ENCODE assay signal across 9 cellular contexts in the genomic region with DNA sequence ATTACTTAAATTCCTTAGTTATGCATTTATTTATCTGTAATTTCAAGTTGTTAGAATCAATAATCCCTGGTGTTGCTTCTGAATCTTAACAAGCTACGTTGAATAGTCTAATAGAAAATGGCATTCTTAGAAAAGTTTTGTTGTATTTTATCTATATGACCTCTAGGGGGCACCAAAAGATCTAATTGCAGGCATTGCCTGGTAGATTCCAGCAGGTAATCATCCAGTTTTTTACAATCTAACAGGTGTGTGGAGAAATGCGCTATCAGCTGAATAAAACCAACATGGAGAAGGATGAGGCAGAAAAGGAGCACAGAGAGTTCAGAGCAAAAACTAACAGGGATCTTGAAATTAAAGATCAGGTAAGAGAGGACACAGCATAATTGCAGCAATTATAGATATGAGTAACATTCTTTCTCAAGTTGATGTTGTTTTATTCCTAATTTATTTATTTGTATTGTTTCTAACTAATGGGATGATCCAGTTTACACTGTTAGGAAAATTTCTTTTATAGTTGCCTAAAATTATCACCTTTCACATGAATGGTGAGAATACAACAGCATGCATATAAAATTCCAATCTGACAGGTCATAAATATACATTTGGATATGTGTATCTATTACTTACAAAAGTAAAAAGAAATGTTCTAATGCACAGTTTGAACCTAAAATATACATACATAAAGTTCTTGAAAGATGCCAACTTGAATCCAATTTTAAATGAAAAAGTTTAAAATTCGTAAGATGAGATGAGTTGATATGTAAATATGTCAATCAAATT.
A peak's percentile ranks its signal among the peaks of the same experiment; 100 is the strongest.
DNase-seq lines count a peak whose midpoint lies in the region; ATAC-seq and TF ChIP-seq lines count a peak whose summit lies in the region.
"Had no signal": no experiment of that assay in that cellular context is flagged by ENCODE, and none has a peak within 500 bp of the region (broad histone marks: within the 10 kb centered on the region; RNA-seq: fewer than 3 reads in every experiment).

No MANE protein-coding gene starts in this region.

- H3K9me3 Mint-ChIP-seq in Calu3 (ENCODE audit: low read depth, unreplicated experiment) = no peaks in the 10 kb centered on the region
- no peaks in the 10 kb centered on the region for H3K9me3 Mint-ChIP-seq in progenitor cell of endocrine pancreas (ENCODE audit: low read depth)
- H3K9me3 Mint-ChIP-seq: IgD-negative memory B cell had no signal

- H3K27me3 Mint-ChIP-seq in Calu3 (ENCODE audit: unreplicated experiment) (no peaks in the 10 kb centered on the region), progenitor cell of endocrine pancreas (no peaks in the 10 kb centered on the region)
- H3K27me3 Mint-ChIP-seq: IgD-negative memory B cell had no signal

- no peak overlapping the region for H3K4me3 ChIP-seq in fibroblast of mammary gland (ENCODE audit: control insufficient read depth, low read depth, low read length)

- CTCF ChIA-PET in Calu3 (lab: Charles Lee) = interaction anchor here (1.0 to 3.1 kb wide), 4 partner anchors 66 to 929 kb away, joined by 3 to 32 read pairs (median 6); no protein-coding TSS in a partner anchor

- H3K4me3 Mint-ChIP-seq in Calu3 (ENCODE audit: low read depth, unreplicated experiment) = no peak overlapping the region
- no peak overlapping the region for H3K4me3 Mint-ChIP-seq in progenitor cell of endocrine pancreas (ENCODE audit: low read depth)
- H3K4me3 Mint-ChIP-seq: IgD-negative memory B cell had no signal

- TF ChIP-seq CTCF in Calu3 (IDR thresholded peaks at IDR 0.05; ENCODE audit: unreplicated experiment) (peak; percentile 43), fibroblast of mammary gland (conservative IDR thresholded peaks at IDR 0.05; ENCODE audit: control insufficient read depth, insufficient read depth, low read depth, low read length) (peak; percentile 60), progenitor cell of endocrine pancreas (IDR thresholded peaks at IDR 0.05; ENCODE audit: unreplicated experiment) (peak; percentile 78)

- intact Hi-C loops in Calu3 (cut with micrococcal nuclease; ENCODE audit: unreplicated experiment) = loop anchor here (1.0 to 10.0 kb wide), 6 partner anchors 65 to 929 kb away; no protein-coding TSS in a partner anchor

- H3K36me3 Mint-ChIP-seq in Calu3 (ENCODE audit: insufficient read depth, unreplicated experiment) = peaks cover 12% of the 10 kb centered on the region
- peaks cover 14% of the 10 kb centered on the region for H3K36me3 Mint-ChIP-seq in progenitor cell of endocrine pancreas (ENCODE audit: insufficient read depth)

- BruUV-seq in Calu3 (replicated peaks; lab: Mats Ljungman, UMichigan) = no TSS peak

- DNase-seq in Calu3 (peak; percentile 6), NCI-H1092 treated with DMSO at 0.1 percent for 48 hours (lab: John Stamatoyannopoulos, UW) (peak; percentile 72), SK-MEL-5 (ENCODE audit: low read depth, low spot score) (peak; percentile 58), fibroblast of mammary gland (ENCODE audit: low read depth) (peak; percentile 49), progenitor cell of endocrine pancreas (ENCODE audit: low spot score, unreplicated experiment) (no peak)
- no peak for DNase-seq in stimulated activated CD4-positive, alpha-beta T cell treated with anti-CD3 and anti-CD28 coated beads, Interleukin-15, amount 100 ng/mL, for 24 hours

- peaks cover 9% of the 10 kb centered on the region for H3K4me1 Mint-ChIP-seq in Calu3 (ENCODE audit: low read depth, unreplicated experiment)
- peaks cover 8% of the 10 kb centered on the region for H3K4me1 Mint-ChIP-seq in progenitor cell of endocrine pancreas (ENCODE audit: low read depth)

- ATAC-seq in GM21723 (IDR thresholded peaks at IDR 0.05; ENCODE audit: unreplicated experiment) (peak; percentile 63), HG02970 (IDR thresholded peaks at IDR 0.05; ENCODE audit: low FRiP score, unreplicated experiment) (no peak)

- in situ Hi-C loops in SK-MEL-5 (cut with HindIII; ENCODE audit: low pct_unique_long_range_greater_than_20kb, low sequenced_read_pairs) = no loop called here

- H3K27ac Mint-ChIP-seq in Calu3 (ENCODE audit: unreplicated experiment) = no peak overlapping the region
- H3K27ac Mint-ChIP-seq in progenitor cell of endocrine pancreas = no peak overlapping the region
- H3K27ac Mint-ChIP-seq: IgD-negative memory B cell had no signal

Comparison
In these comparisons a context has a peak if more than half of its experiments do, and no peak if none do; other contexts are left out.
1. DNase-seq: peak in Calu3 (single experiment), NCI-H1092 treated with DMSO at 0.1 percent for 48 hours (single experiment), SK-MEL-5 (single experiment) and fibroblast of mammary gland (single experiment); none in progenitor cell of endocrine pancreas (single experiment) and stimulated activated CD4-positive, alpha-beta T cell treated with anti-CD3 and anti-CD28 coated beads, Interleukin-15, amount 100 ng/mL, for 24 hours (single experiment).
2. Peak in every context shown above with its lines, with median percentiles within 50 percentile points of each other: CTCF ChIP-seq.